1 cellular context compared by ENCODE assay signal in genomic region chr17:43403846-43404245, GRCh38.
TF ChIP-seq lines count a peak whose summit lies in the region.

No MANE protein-coding gene starts in this region.

TF ChIP-seq in K562, 482 proteins besides CTCF, POLR2A, EP300 and RAD21 (continued from another document and continues in another):
- no peak for TF ChIP-seq ZNF592 (IDR thresholded peaks at IDR 0.05)
- TF ChIP-seq, protein P1, sequence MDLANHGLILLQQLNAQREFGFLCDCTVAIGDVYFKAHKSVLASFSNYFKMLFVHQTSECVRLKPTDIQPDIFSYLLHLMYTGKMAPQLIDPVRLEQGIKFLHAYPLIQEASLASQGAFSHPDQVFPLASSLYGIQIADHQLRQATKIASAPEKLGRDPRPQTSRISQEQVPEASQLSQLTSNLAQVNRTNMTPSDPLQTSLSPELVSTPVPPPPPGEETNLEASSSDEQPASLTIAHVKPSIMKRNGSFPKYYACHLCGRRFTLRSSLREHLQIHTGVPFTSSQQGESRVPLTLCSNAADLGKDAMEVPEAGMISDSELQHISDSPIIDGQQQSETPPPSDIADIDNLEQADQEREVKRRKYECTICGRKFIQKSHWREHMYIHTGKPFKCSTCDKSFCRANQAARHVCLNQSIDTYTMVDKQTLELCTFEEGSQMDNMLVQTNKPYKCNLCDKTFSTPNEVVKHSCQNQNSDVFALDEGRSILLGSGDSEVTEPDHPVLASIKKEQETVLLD (IDR thresholded peaks at IDR 0.05) = no peak
- TF ChIP-seq EZH2 (IDR thresholded peaks at IDR 0.05; ENCODE audit: borderline replicate concordance, low read depth, low read length) = no peak
- TF ChIP-seq ZNF589 (CRISPR knock-in tag; IDR thresholded peaks at IDR 0.05; ENCODE audit: low read depth) = peak; percentile 89
- peak; percentile 89 for TF ChIP-seq SMAD4 (CRISPR knock-in tag; conservative IDR thresholded peaks at IDR 0.05)
- TF ChIP-seq RFX1 (IDR thresholded peaks at IDR 0.05) = no peak
- no peak for TF ChIP-seq ZNF695 (CRISPR knock-in tag; IDR thresholded peaks at IDR 0.05)
- peak; percentile 76 for TF ChIP-seq LCOR (CRISPR knock-in tag; IDR thresholded peaks at IDR 0.05)
- TF ChIP-seq CBX2 (IDR thresholded peaks at IDR 0.05; ENCODE audit: insufficient read depth, low read length, poor library complexity, severe bottlenecking) = no peak
- TF ChIP-seq PBX2 (CRISPR knock-in tag; IDR thresholded peaks at IDR 0.05; ENCODE audit: low read depth) = no peak
- no peak for TF ChIP-seq PBX2 (tag; conservative IDR thresholded peaks at IDR 0.05; ENCODE audit: low read depth)
- TF ChIP-seq, protein P2, sequence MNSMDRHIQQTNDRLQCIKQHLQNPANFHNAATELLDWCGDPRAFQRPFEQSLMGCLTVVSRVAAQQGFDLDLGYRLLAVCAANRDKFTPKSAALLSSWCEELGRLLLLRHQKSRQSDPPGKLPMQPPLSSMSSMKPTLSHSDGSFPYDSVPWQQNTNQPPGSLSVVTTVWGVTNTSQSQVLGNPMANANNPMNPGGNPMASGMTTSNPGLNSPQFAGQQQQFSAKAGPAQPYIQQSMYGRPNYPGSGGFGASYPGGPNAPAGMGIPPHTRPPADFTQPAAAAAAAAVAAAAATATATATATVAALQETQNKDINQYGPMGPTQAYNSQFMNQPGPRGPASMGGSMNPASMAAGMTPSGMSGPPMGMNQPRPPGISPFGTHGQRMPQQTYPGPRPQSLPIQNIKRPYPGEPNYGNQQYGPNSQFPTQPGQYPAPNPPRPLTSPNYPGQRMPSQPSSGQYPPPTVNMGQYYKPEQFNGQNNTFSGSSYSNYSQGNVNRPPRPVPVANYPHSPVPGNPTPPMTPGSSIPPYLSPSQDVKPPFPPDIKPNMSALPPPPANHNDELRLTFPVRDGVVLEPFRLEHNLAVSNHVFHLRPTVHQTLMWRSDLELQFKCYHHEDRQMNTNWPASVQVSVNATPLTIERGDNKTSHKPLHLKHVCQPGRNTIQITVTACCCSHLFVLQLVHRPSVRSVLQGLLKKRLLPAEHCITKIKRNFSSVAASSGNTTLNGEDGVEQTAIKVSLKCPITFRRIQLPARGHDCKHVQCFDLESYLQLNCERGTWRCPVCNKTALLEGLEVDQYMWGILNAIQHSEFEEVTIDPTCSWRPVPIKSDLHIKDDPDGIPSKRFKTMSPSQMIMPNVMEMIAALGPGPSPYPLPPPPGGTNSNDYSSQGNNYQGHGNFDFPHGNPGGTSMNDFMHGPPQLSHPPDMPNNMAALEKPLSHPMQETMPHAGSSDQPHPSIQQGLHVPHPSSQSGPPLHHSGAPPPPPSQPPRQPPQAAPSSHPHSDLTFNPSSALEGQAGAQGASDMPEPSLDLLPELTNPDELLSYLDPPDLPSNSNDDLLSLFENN (IDR thresholded peaks at IDR 0.05; ENCODE audit: low read depth in 2 of 2, low read length in 2 of 2) = peak in 1 of 2 experiments; percentile 77; a peak in 2 of 4 replicates
- no peak for TF ChIP-seq KLF10 (CRISPR knock-in tag; IDR thresholded peaks at IDR 0.05)
- TF ChIP-seq NFATC3 (IDR thresholded peaks at IDR 0.05) = no peak
- 0 out of 2 replicates have a peak, but pooled peaks have one; percentile 42 for TF ChIP-seq SMARCC2 (IDR thresholded peaks at IDR 0.05; ENCODE audit: low read depth)
- no peak for TF ChIP-seq ZNF311 (CRISPR knock-in tag; IDR thresholded peaks at IDR 0.05)
- TF ChIP-seq ZNF780A (CRISPR knock-in tag; IDR thresholded peaks at IDR 0.05) = no peak
- TF ChIP-seq, protein P3, sequence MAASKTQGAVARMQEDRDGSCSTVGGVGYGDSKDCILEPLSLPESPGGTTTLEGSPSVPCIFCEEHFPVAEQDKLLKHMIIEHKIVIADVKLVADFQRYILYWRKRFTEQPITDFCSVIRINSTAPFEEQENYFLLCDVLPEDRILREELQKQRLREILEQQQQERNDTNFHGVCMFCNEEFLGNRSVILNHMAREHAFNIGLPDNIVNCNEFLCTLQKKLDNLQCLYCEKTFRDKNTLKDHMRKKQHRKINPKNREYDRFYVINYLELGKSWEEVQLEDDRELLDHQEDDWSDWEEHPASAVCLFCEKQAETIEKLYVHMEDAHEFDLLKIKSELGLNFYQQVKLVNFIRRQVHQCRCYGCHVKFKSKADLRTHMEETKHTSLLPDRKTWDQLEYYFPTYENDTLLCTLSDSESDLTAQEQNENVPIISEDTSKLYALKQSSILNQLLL (CRISPR knock-in tag; IDR thresholded peaks at IDR 0.05; ENCODE audit: borderline replicate concordance) = no peak
- no peak for TF ChIP-seq RBFOX2 (IDR thresholded peaks at IDR 0.05; ENCODE audit: low read depth, low read length)
- no peak for TF ChIP-seq NFIX (CRISPR knock-in tag; IDR thresholded peaks at IDR 0.05; ENCODE audit: low read depth)
- TF ChIP-seq ZBTB34 (CRISPR knock-in tag; IDR thresholded peaks at IDR 0.05) = no peak
- TF ChIP-seq ZNF197 (CRISPR knock-in tag; IDR thresholded peaks at IDR 0.05; ENCODE audit: low read depth) = 0 out of 2 replicates have a peak, but pooled peaks have one; percentile 48
- TF ChIP-seq GABPB2 (CRISPR knock-in tag; conservative IDR thresholded peaks at IDR 0.05) = no peak
- no peak for TF ChIP-seq POLR2AphosphoS2 (IDR thresholded peaks at IDR 0.05; ENCODE audit: low read length)
- TF ChIP-seq CREBBP (IDR thresholded peaks at IDR 0.05; ENCODE audit: low read depth, low read length) = no peak
- peak; percentile 23; the same call in 1 of the 2 replicates for TF ChIP-seq RUNX1 (IDR thresholded peaks at IDR 0.05; ENCODE audit: low read depth)
- no peak for TF ChIP-seq PRDM10 (IDR thresholded peaks at IDR 0.05; ENCODE audit: partially characterized antibody)
- no peak for TF ChIP-seq PHB (CRISPR knock-in tag; IDR thresholded peaks at IDR 0.05)
- no peak for TF ChIP-seq TAF15 (IDR thresholded peaks at IDR 0.05; ENCODE audit: low read depth, low read length)
- TF ChIP-seq MAFF (IDR thresholded peaks at IDR 0.05; ENCODE audit: low read length) = no peak
- no peak for TF ChIP-seq ERF (CRISPR knock-in tag; IDR thresholded peaks at IDR 0.05)
- TF ChIP-seq CTBP1 (IDR thresholded peaks at IDR 0.05; ENCODE audit: borderline replicate concordance) = peak; percentile 98
- TF ChIP-seq BRCA1 (IDR thresholded peaks at IDR 0.05) = no peak
- TF ChIP-seq BRCA1 (CRISPR knock-in tag; IDR thresholded peaks at IDR 0.05) = no peak
- 0 out of 2 replicates have a peak, but pooled peaks have one; percentile 52 for TF ChIP-seq ELF4 (CRISPR knock-in tag; IDR thresholded peaks at IDR 0.05)
- peak; percentile 88 for TF ChIP-seq FOXM1 (IDR thresholded peaks at IDR 0.05; ENCODE audit: low read depth)
- no peak for TF ChIP-seq FOXM1 (CRISPR knock-in tag; IDR thresholded peaks at IDR 0.05; ENCODE audit: low read depth)
- TF ChIP-seq YY1 (IDR thresholded peaks at IDR 0.05; ENCODE audit: borderline replicate concordance in 1 of 3, control insufficient read depth in 1 of 3, extremely low read depth in 1 of 3, insufficient read depth in 3 of 3, insufficient read length in 1 of 3, insufficient replicate concordance in 2 of 3, low read depth in 1 of 3, low read length in 2 of 3) = no peak
- TF ChIP-seq, protein P4, sequence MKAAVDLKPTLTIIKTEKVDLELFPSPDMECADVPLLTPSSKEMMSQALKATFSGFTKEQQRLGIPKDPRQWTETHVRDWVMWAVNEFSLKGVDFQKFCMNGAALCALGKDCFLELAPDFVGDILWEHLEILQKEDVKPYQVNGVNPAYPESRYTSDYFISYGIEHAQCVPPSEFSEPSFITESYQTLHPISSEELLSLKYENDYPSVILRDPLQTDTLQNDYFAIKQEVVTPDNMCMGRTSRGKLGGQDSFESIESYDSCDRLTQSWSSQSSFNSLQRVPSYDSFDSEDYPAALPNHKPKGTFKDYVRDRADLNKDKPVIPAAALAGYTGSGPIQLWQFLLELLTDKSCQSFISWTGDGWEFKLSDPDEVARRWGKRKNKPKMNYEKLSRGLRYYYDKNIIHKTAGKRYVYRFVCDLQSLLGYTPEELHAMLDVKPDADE (conservative IDR thresholded peaks at IDR 0.05; ENCODE audit: control insufficient read depth, low read depth, low read length) = no peak
- no peak for TF ChIP-seq ARID3B (CRISPR knock-in tag; IDR thresholded peaks at IDR 0.05; ENCODE audit: borderline replicate concordance)
